ENCODE assay signal across 1 cellular context in genomic region chr18:74495581-74496507, GRCh38.
A peak's percentile ranks its signal among the peaks of the same experiment; 100 is the strongest.
TF ChIP-seq lines count a peak whose summit lies in the region.

Gene CNDP2, plus strand, starts transcription at chr18:74496363. Its CDS starts 3,611 bp downstream, at chr18:74499974.

TF ChIP-seq in WTC11, 78 proteins besides CTCF, POLR2A, EP300 and RAD21 (continued from another document):
- peak; percentile 83; the same call in 1 of the 2 replicates for TF ChIP-seq ATF2 (CRISPR knock-in tag; IDR thresholded peaks at IDR 0.05; ENCODE audit: borderline replicate concordance, low read depth)
